In genomic region chr7:102666850-102667249, GRCh38 we compare ENCODE assay signal across 4 cellular contexts. TPM values are rescaled to one million over a fixed set of nuclear protein-coding genes. Genes with fewer than 3 reads are reported as not detected.
"Had no signal": no experiment of that assay in that cellular context is flagged by ENCODE, and none has a peak within 500 bp of the region (broad histone marks: within the 10 kb centered on the region; RNA-seq: fewer than 3 reads in every experiment).

No MANE protein-coding gene starts in this region.

RNA-seq across cellular contexts. Expression of gene SPDYE2B, which starts 16.7 kb away (rescaled TPM):
- total RNA-seq: LHCN-M2, M059J, MCF 10A, NCI-H460 had no signal
